ENCODE assay signal across 14 cellular contexts in genomic region chr10:35224045-35224740, GRCh38.
A peak's percentile ranks its signal among the peaks of the same experiment; 100 is the strongest.
DNase-seq lines count a peak whose midpoint lies in the region; ATAC-seq and TF ChIP-seq lines count a peak whose summit lies in the region.
"Had no signal": no experiment of that assay in that cellular context is flagged by ENCODE, and none has a peak within 500 bp of the region (broad histone marks: within the 10 kb centered on the region; RNA-seq: fewer than 3 reads in every experiment).

No MANE protein-coding gene starts in this region.

- H4K20me1 ChIP-seq in GM23338 (replicated peaks; ENCODE audit: insufficient read depth): no peaks in the 10 kb centered on the region
- H4K20me1 ChIP-seq: BLaER1 had no signal

- H3K36me3 ChIP-seq in GM23338 (ENCODE audit: insufficient read depth): no peaks in the 10 kb centered on the region
- no peaks in the 10 kb centered on the region for H3K36me3 ChIP-seq in right lobe of liver
- H3K36me3 ChIP-seq: BLaER1, HAP-1 had no signal

- TF ChIP-seq CTCF in GM23338 (conservative IDR thresholded peaks at IDR 0.05; ENCODE audit: low read depth in 2 of 2) (peak in 1 of 2 experiments; percentile 23; a peak in 2 of 4 replicates), WTC11 (IDR thresholded peaks at IDR 0.05) (no peak), right lobe of liver (IDR thresholded peaks at IDR 0.05) (no peak)

- no peak for ATAC-seq in activated CD8-positive, alpha-beta memory T cell treated with anti-CD3 and anti-CD28 coated beads, Interleukin-2, amount 10 ng/mL, durations not matched to agents 7 days and 5 days
- ATAC-seq in GM23338 (peak; percentile 59), WTC11 (peak; percentile 76), right lobe of liver (peak; percentile 43 to 64 (median 50)), GM21515 (IDR thresholded peaks at IDR 0.05; ENCODE audit: unreplicated experiment) (no peak)

- H3K4me1 ChIP-seq in GM23338 (ENCODE audit: insufficient read depth) (no peaks in the 10 kb centered on the region), right lobe of liver (peaks cover 0 to 21% (median 6%) of the 10 kb centered on the region in 4 donors)
- H3K4me1 ChIP-seq: HAP-1 had no signal

- no peaks in the 10 kb centered on the region for H3K9me2 ChIP-seq in GM23338 (ENCODE audit: insufficient read depth)

- no peaks in the 10 kb centered on the region for H3K9me3 ChIP-seq in right lobe of liver
- H3K9me3 ChIP-seq: BLaER1, HAP-1 had no signal

- no peak overlapping the region for H3K4me2 ChIP-seq in GM23338
- H3K4me2 ChIP-seq: BLaER1 had no signal

- intact Hi-C loops in right lobe of liver (cut with DNase I): no loop called here

- no peaks in the 10 kb centered on the region for H3K36me3 Mint-ChIP-seq in activated CD8-positive, alpha-beta memory T cell treated with anti-CD3 and anti-CD28 coated beads, Interleukin-2, amount 10 ng/mL, durations not matched to agents 7 days and 5 days
- H3K36me3 Mint-ChIP-seq in GM23338 (ENCODE audit: low read depth) (no peaks in the 10 kb centered on the region), WTC11 (no peaks in the 10 kb centered on the region)
- H3K36me3 Mint-ChIP-seq: CD14-positive monocyte; CD4-positive, alpha-beta memory T cell had no signal

- H3K27ac Mint-ChIP-seq in activated CD8-positive, alpha-beta memory T cell treated with anti-CD3 and anti-CD28 coated beads, Interleukin-2, amount 10 ng/mL, durations not matched to agents 7 days and 5 days: no peak overlapping the region
- H3K27ac Mint-ChIP-seq in GM23338 (no peak overlapping the region), WTC11 (no peak overlapping the region)

- H3K4me1 Mint-ChIP-seq in activated CD8-positive, alpha-beta memory T cell treated with anti-CD3 and anti-CD28 coated beads, Interleukin-2, amount 10 ng/mL, durations not matched to agents 7 days and 5 days: peaks cover 20% of the 10 kb centered on the region
- H3K4me1 Mint-ChIP-seq in GM23338 (no peaks in the 10 kb centered on the region), WTC11 (no peaks in the 10 kb centered on the region)

- CTCF ChIA-PET in activated CD8-positive, alpha-beta memory T cell treated with anti-CD3 and anti-CD28 coated beads, Interleukin-2, amount 10 ng/mL, durations not matched to agents 7 days and 5 days (lab: Charles Lee): interaction anchor here (1.0 to 1.5 kb wide), 5 partner anchors 16 to 412 kb away, joined by 3 to 4 read pairs (median 3); no protein-coding TSS in a partner anchor
- CTCF ChIA-PET in WTC11 (lab: Charles Lee): interaction anchor here (0.5 to 2.5 kb wide), 11 partner anchors 8 to 376 kb away, joined by 3 to 11 read pairs (median 3); partner anchors contain the start of gene CREM

- H3K27me3 Mint-ChIP-seq in activated CD8-positive, alpha-beta memory T cell treated with anti-CD3 and anti-CD28 coated beads, Interleukin-2, amount 10 ng/mL, durations not matched to agents 7 days and 5 days: no peaks in the 10 kb centered on the region
- H3K27me3 Mint-ChIP-seq in GM23338 (ENCODE audit: insufficient read depth, low read depth, poor library complexity) (no peaks in the 10 kb centered on the region), WTC11 (ENCODE audit: low read depth) (no peaks in the 10 kb centered on the region)

- H3F3A ChIP-seq in GM23338 (replicated peaks; ENCODE audit: low read depth): no peaks in the 10 kb centered on the region

- H3K27ac ChIP-seq in GM23338 (ENCODE audit: low read depth) (no peak overlapping the region), right lobe of liver (no peak overlapping the region)
- H3K27ac ChIP-seq: 22Rv1, BLaER1 had no signal

- H3K4me3 Mint-ChIP-seq in activated CD8-positive, alpha-beta memory T cell treated with anti-CD3 and anti-CD28 coated beads, Interleukin-2, amount 10 ng/mL, durations not matched to agents 7 days and 5 days: no peak overlapping the region
- H3K4me3 Mint-ChIP-seq in GM23338 (no peak overlapping the region), WTC11 (no peak overlapping the region)
- H3K4me3 Mint-ChIP-seq: CD14-positive monocyte had no signal

- H3K4me3 ChIP-seq in GM23338 (no peak overlapping the region), right lobe of liver (no peak overlapping the region)
- H3K4me3 ChIP-seq: BLaER1, HAP-1 had no signal

- POLR2A ChIA-PET in WTC11 (lab: Charles Lee): no interaction called here

- DNase-seq in activated CD8-positive, alpha-beta memory T cell treated with anti-CD3 and anti-CD28 coated beads, Interleukin-2, amount 50 U/mL, for 48 hours: peak; percentile 36
- DNase-seq in activated CD8-positive, alpha-beta memory T cell treated with anti-CD3 and anti-CD28 coated beads, Interleukin-2, amount 10 ng/mL, durations not matched to agents 7 days and 5 days: no peak
- peak; percentile 24 for DNase-seq in GM23338 (ENCODE audit: low spot score)
- DNase-seq in WTC11 (ENCODE audit: low spot score): no peak
- DNase-seq in right lobe of liver: peak in 1 of 3 donors; percentile 61
- no peak for DNase-seq in DMS 273 treated with DMSO at 0.1 percent for 48 hours (lab: John Stamatoyannopoulos, UW)
- DNase-seq: DMS79 treated with DMSO at 0.1 percent for 48 hours, GF-D8 had no signal

- H3K27me3 ChIP-seq in GM23338 (ENCODE audit: insufficient read depth): no peaks in the 10 kb centered on the region
- no peaks in the 10 kb centered on the region for H3K27me3 ChIP-seq in right lobe of liver
- H3K27me3 ChIP-seq: BLaER1 had no signal

- peaks cover 3% of the 10 kb centered on the region for H3K9me3 Mint-ChIP-seq in activated CD8-positive, alpha-beta memory T cell treated with anti-CD3 and anti-CD28 coated beads, Interleukin-2, amount 10 ng/mL, durations not matched to agents 7 days and 5 days (ENCODE audit: low read depth)
- H3K9me3 Mint-ChIP-seq in GM23338: no peaks in the 10 kb centered on the region
- peaks cover 5% of the 10 kb centered on the region; the same call in 1 of the 2 replicates for H3K9me3 Mint-ChIP-seq in WTC11

- no peak overlapping the region for H2AFZ ChIP-seq in GM23338

- no peak for TF ChIP-seq POLR2A in right lobe of liver (IDR thresholded peaks at IDR 0.05)

- no peaks in the 10 kb centered on the region for H3K79me2 ChIP-seq in GM23338 (replicated peaks; ENCODE audit: insufficient read depth)

- WGBS in right lobe of liver (ENCODE audit: insufficient coverage, low coverage, low lambda C conversion rate, missing lambda C conversion rate): 51% methylated on average over 4 of the region's 8 CpGs

TF ChIP-seq in GM23338, 12 proteins besides CTCF, POLR2A, EP300 and RAD21 (continues in another document):
- no peak for TF ChIP-seq POLR2AphosphoS5 (IDR thresholded peaks at IDR 0.05; ENCODE audit: low read depth)
- no peak for TF ChIP-seq STAT1 (IDR thresholded peaks at IDR 0.05; ENCODE audit: unreplicated experiment)
- TF ChIP-seq REST (IDR thresholded peaks at IDR 0.05; ENCODE audit: unreplicated experiment): no peak
- TF ChIP-seq JUNB (IDR thresholded peaks at IDR 0.05; ENCODE audit: unreplicated experiment): no peak

TF ChIP-seq in WTC11, 78 proteins besides CTCF, POLR2A, EP300 and RAD21 (continues in another document):
- TF ChIP-seq AFF4 (CRISPR knock-in tag; IDR thresholded peaks at IDR 0.05; ENCODE audit: borderline replicate concordance) (no peak), RORB (CRISPR knock-in tag; IDR thresholded peaks at IDR 0.05) (no peak)
- TF ChIP-seq, protein P1, sequence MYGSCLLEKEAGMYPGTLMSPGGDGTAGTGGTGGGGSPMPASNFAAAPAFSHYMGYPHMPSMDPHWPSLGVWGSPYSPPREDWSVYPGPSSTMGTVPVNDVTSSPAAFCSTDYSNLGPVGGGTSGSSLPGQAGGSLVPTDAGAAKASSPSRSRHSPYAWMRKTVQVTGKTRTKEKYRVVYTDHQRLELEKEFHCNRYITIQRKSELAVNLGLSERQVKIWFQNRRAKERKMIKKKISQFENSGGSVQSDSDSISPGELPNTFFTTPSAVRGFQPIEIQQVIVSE (CRISPR knock-in tag; IDR thresholded peaks at IDR 0.05; ENCODE audit: borderline replicate concordance): no peak

Comparison
In these comparisons a context has a peak if more than half of its experiments do, and no peak if none do; other contexts are left out.
1. DNase-seq: peak in activated CD8-positive, alpha-beta memory T cell treated with anti-CD3 and anti-CD28 coated beads, Interleukin-2, amount 50 U/mL, for 48 hours (single experiment) and GM23338 (single experiment); none in activated CD8-positive, alpha-beta memory T cell treated with anti-CD3 and anti-CD28 coated beads, Interleukin-2, amount 10 ng/mL, durations not matched to agents 7 days and 5 days (single experiment), WTC11 (single experiment) and DMS 273 treated with DMSO at 0.1 percent for 48 hours (single experiment).
2. ATAC-seq: peak in GM23338 (single experiment), WTC11 (single experiment) and right lobe of liver (4 of 4); none in activated CD8-positive, alpha-beta memory T cell treated with anti-CD3 and anti-CD28 coated beads, Interleukin-2, amount 10 ng/mL, durations not matched to agents 7 days and 5 days (single experiment) and GM21515 (single experiment).